In the genomic region with DNA sequence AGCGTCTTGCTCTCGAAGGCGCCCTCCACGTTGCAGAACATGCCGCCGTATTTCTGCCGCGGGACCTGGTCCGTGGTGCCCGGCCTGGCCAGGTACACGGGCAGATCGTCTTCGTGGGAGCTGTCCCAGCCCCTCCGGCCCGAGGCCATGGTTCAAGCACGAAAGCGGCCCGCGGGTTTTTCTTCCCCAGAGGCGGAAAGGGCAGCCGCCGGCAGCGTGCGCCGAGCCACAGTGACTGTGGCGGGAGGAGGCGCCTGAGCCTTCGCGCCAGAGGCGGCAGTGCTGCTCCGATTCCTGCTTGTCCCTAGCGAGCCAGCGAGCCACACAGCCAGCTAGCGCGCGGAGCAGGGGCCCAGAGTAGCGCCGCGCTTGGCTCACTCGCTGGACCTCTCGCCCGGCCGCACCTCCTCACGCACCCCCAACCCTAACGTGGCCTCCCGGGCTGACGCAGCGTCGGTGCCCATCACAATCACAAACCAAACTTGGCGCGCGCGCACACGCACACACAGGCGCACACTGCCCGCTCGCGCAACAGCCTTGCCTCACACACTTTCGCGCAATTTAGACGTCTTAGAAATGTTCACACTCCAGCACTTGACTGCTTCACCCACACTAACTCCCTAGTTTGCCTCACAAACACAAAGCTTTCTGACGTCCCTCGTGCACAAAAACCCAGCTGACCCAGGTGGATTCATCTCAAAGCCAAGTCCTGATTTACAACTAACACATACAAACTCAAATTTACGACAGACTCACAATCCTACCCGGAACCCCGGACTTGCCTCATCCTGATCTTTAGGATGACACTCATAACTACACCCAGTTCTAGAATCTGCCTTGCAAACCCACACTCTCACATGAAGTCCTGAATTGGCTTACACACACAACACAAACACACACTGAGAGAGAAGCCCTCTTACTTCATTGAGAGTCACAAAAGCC, we compare ENCODE assay signal across 8 cellular contexts. TPM values are rescaled to one million over a fixed set of nuclear protein-coding genes. Genes with fewer than 3 reads are reported as not detected.
DNase-seq lines count a peak whose midpoint lies in the region; ATAC-seq and TF ChIP-seq lines count a peak whose summit lies in the region.

A gene (minus strand): TSS at position 359 of the 942 bp plus-strand sequence. CDS start 210 bp downstream, at position 149.

- peaks cover 0 to 5% (median 5%) of the 10 kb centered on the region in 7 donors for H3K4me1 Mint-ChIP-seq in naive thymus-derived CD4-positive, alpha-beta T cell

- H3K27ac Mint-ChIP-seq in naive thymus-derived CD4-positive, alpha-beta T cell, result no peak within 1 kb of the TSS

- peak; percentile 92 for DNase-seq in Daoy (ENCODE audit: low read depth)
- peak; percentile 42 to 61 for DNase-seq in foreskin keratinocyte
- DNase-seq in naive thymus-derived CD4-positive, alpha-beta T cell, result no peak
- no peak for DNase-seq in ACHN
- no peak for DNase-seq in epidermal melanocyte (ENCODE audit: insufficient read length, low spot score)
- DNase-seq in activated CD4-positive, alpha-beta T cell treated with anti-CD3 and anti-CD28 coated beads for 1 hour, result no peak

- H3K9me3 ChIP-seq in HUES64 (ENCODE audit: insufficient read depth, low read depth, low read length), result no peaks in the 10 kb centered on the region
- H3K9me3 ChIP-seq in naive thymus-derived CD4-positive, alpha-beta T cell (ENCODE audit: control insufficient read depth in 2 of 3, low read length in 3 of 3), result no peaks in the 10 kb centered on the region

- CTCF ChIA-PET in naive thymus-derived CD4-positive, alpha-beta T cell (lab: Charles Lee), result no interaction called here

- H3K4me3 Mint-ChIP-seq in naive thymus-derived CD4-positive, alpha-beta T cell, result peak within 1 kb of the TSS in 1 of 10 donors; percentile 7

- TF ChIP-seq CTCF in VCaP (conservative IDR thresholded peaks at IDR 0.05) (peak; percentile 42; the same call in 1 of the 2 replicates), foreskin keratinocyte (conservative IDR thresholded peaks at IDR 0.05) (peak; percentile 62)

- intact Hi-C loops in naive thymus-derived CD4-positive, alpha-beta T cell (cut with micrococcal nuclease), result no loop called here

- H3K27ac ChIP-seq in HUES64 (ENCODE audit: low read depth, low read length) (peak within 1 kb of the TSS; percentile 49; the same call in 1 of the 2 replicates), VCaP (peak within 1 kb of the TSS; percentile 65), foreskin keratinocyte (peak within 1 kb of the TSS; percentile 22)
- H3K27ac ChIP-seq in naive thymus-derived CD4-positive, alpha-beta T cell (ENCODE audit: low read depth, low read length), result no peak within 1 kb of the TSS

- H3K27me3 ChIP-seq in HUES64 (ENCODE audit: insufficient read depth, low read length), result peaks cover 18% of the 10 kb centered on the region
- no peaks in the 10 kb centered on the region for H3K27me3 ChIP-seq in foreskin keratinocyte
- no peaks in the 10 kb centered on the region for H3K27me3 ChIP-seq in naive thymus-derived CD4-positive, alpha-beta T cell (ENCODE audit: control insufficient read depth in 2 of 2, insufficient read depth in 2 of 2, low read length in 2 of 2)

- peaks cover 0 to 15% (median 5%) of the 10 kb centered on the region in 11 donors for H3K9me3 Mint-ChIP-seq in naive thymus-derived CD4-positive, alpha-beta T cell

- peaks cover 36 to 48% (median 40%) of the 10 kb centered on the region in 5 donors for H3K27me3 Mint-ChIP-seq in naive thymus-derived CD4-positive, alpha-beta T cell

- H3K36me3 ChIP-seq in HUES64 (ENCODE audit: insufficient read depth, low read length), result peaks cover 6% of the 10 kb centered on the region; the same call in 1 of the 2 replicates
- no peaks in the 10 kb centered on the region for H3K36me3 ChIP-seq in naive thymus-derived CD4-positive, alpha-beta T cell (ENCODE audit: control insufficient read depth in 2 of 3, insufficient read depth in 3 of 3, low read length in 3 of 3)

- H3K9ac ChIP-seq in HUES64 (ENCODE audit: low read depth, low read length), result peak within 1 kb of the TSS; percentile 92

- ATAC-seq in foreskin keratinocyte, result peak; percentile 88
- ATAC-seq in naive thymus-derived CD4-positive, alpha-beta T cell, result peak; percentile 44

- H3K4me3 ChIP-seq in HUES64 (ENCODE audit: low read length), result peak within 1 kb of the TSS; percentile 89
- H3K4me3 ChIP-seq in naive thymus-derived CD4-positive, alpha-beta T cell (ENCODE audit: low read length), result no peak within 1 kb of the TSS

- POLR2A ChIA-PET in naive thymus-derived CD4-positive, alpha-beta T cell (lab: Charles Lee), result no interaction called here

- peaks cover 14% of the 10 kb centered on the region; the same call in 1 of the 2 replicates for H3K4me1 ChIP-seq in HUES64 (ENCODE audit: insufficient read depth, low read length)
- H3K4me1 ChIP-seq in foreskin keratinocyte, result peaks cover 13% of the 10 kb centered on the region
- no peaks in the 10 kb centered on the region for H3K4me1 ChIP-seq in naive thymus-derived CD4-positive, alpha-beta T cell (ENCODE audit: control insufficient read depth in 2 of 2, insufficient read depth in 2 of 2, low read length in 2 of 2)

- peaks cover 0 to 11% (median 0%) of the 10 kb centered on the region in 5 donors for H3K36me3 Mint-ChIP-seq in naive thymus-derived CD4-positive, alpha-beta T cell

- in situ Hi-C loops in ACHN (cut with HindIII; ENCODE audit: low pct_ligation_motif_present, low pct_unique_long_range_greater_than_20kb, low sequenced_read_pairs), result no loop called here

- WGBS in HUES64, result 5% methylated on average over 66 of the region's 66 CpGs

RNA-seq across cellular contexts. Expression of the gene that starts here (rescaled TPM):
- 133 and 141 TPM in 2 replicates for total RNA-seq in Daoy (2014; rRNA removed; shearing (Covaris generic))
- polyA plus RNA-seq in HUES64 (2013, experiment 1 of 2), result 234 TPM
- polyA plus RNA-seq in HUES64 (2013, experiment 2 of 2), result 219 TPM
- total RNA-seq in foreskin keratinocyte, result 29.4 and 53.6 TPM in 2 replicates
- 14.5 and 24.3 TPM in 2 replicates for polyA plus RNA-seq in foreskin keratinocyte
- 1 to 10 TPM in 1 of 5 experiments, under 1 TPM in 2, not detected in 2; 0.08 to 1.2 (median 0.11) TPM for total RNA-seq in naive thymus-derived CD4-positive, alpha-beta T cell
- polyA plus RNA-seq in naive thymus-derived CD4-positive, alpha-beta T cell, result not detected

Comparison
In these comparisons a context has a peak if more than half of its experiments do, and no peak if none do; other contexts are left out.
1. RNA of the gene that starts here (total RNA-seq): 133 to 141 TPM in Daoy and 29.4 to 53.6 TPM in foreskin keratinocyte; 0.08 to 1.2 TPM in naive thymus-derived CD4-positive, alpha-beta T cell; every median in the first group is over 10 times any median in the second.
2. RNA of the gene that starts here (polyA plus RNA-seq): 14.5 to 24.3 TPM in foreskin keratinocyte; not detected in naive thymus-derived CD4-positive, alpha-beta T cell; every median in the first group is over 10 times any median in the second.
3. DNase-seq: peak in Daoy (single experiment) and foreskin keratinocyte (2 of 2); none in naive thymus-derived CD4-positive, alpha-beta T cell (0 of 9), ACHN (single experiment), epidermal melanocyte (single experiment) and activated CD4-positive, alpha-beta T cell treated with anti-CD3 and anti-CD28 coated beads for 1 hour (single experiment).